ENCODE assay signal across 11 cellular contexts in the genomic region with DNA sequence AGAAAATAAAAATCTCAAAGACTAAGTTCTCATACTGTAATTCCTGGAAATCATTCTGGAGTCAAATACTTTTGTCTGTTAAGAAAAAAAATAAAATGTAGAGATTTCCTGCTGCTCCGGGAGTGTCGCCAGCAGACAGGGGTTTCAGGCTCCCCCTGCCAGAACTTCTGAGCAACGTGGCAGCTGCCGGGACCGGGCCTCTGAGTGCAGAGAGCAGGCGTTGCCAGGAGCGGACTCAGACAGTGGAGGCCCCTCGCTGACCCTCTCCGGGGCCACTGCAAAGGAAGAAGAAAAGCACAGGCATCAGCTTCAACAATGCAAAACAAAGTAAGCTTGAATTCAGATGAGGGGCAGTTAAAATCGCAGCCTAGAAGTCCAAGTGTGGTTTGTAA.
A peak's percentile ranks its signal among the peaks of the same experiment; 100 is the strongest.
DNase-seq lines count a peak whose midpoint lies in the region; ATAC-seq and TF ChIP-seq lines count a peak whose summit lies in the region.
"Had no signal": no experiment of that assay in that cellular context is flagged by ENCODE, and none has a peak within 500 bp of the region (broad histone marks: within the 10 kb centered on the region; RNA-seq: fewer than 3 reads in every experiment).

No MANE protein-coding gene starts in this region.

- no peak overlapping the region for H3K4me2 ChIP-seq in PC-9

- POLR2A ChIA-PET in PC-9 (lab: Charles Lee; ENCODE audit: unreplicated experiment) = no interaction called here

- TF ChIP-seq CTCF in thyroid gland (IDR thresholded peaks at IDR 0.05) = no peak
- TF ChIP-seq CTCF in PC-9 (conservative IDR thresholded peaks at IDR 0.05) = no peak

- H3K79me2 ChIP-seq in PC-9 (ENCODE audit: low read depth) = no peaks in the 10 kb centered on the region

- H3K4me3 Mint-ChIP-seq in natural killer cell treated with Interleukin-12 subunit alpha and Interleukin-12 subunit beta and Interleukin-15 and Interleukin-18, amount 100 ng/mL, for 72 hours = no peak overlapping the region

- no peaks in the 10 kb centered on the region for H3K36me3 Mint-ChIP-seq in natural killer cell treated with Interleukin-12 subunit alpha and Interleukin-12 subunit beta and Interleukin-15 and Interleukin-18, amount 100 ng/mL, for 72 hours

- no peaks in the 10 kb centered on the region for H3K9me2 ChIP-seq in PC-9 (ENCODE audit: insufficient read depth)

- 4 to 10% methylated on average over 10 of the region's 10 CpGs for WGBS in thyroid gland, 2 donors

- no peaks in the 10 kb centered on the region for H3F3A ChIP-seq in PC-9 (ENCODE audit: insufficient read depth, low read depth)

- H2AFZ ChIP-seq in PC-9 = no peak overlapping the region

- ATAC-seq in natural killer cell treated with Interleukin-12 subunit alpha and Interleukin-12 subunit beta and Interleukin-15 and Interleukin-18, amount 100 ng/mL, for 72 hours = no peak

- CTCF ChIA-PET in PC-9 (lab: Charles Lee) = no interaction called here

- peak; percentile 79 for DNase-seq in adipocyte (ENCODE audit: low read depth)
- peak; percentile 74 for DNase-seq in fibroblast of the conjunctiva (ENCODE audit: low read depth)
- DNase-seq in thyroid gland = peak; percentile 43 to 52
- DNase-seq in PC-9 = no peak
- DNase-seq in natural killer cell treated with Interleukin-12 subunit alpha and Interleukin-12 subunit beta and Interleukin-15 and Interleukin-18, amount 100 ng/mL, for 72 hours (ENCODE audit: low spot score) = no peak
- no peak for DNase-seq in UCSD-AML1 (lab: John Stamatoyannopoulos, UW; ENCODE audit: unreplicated experiment)
- no peak for DNase-seq in activated gamma-delta T cell (lab: John Stamatoyannopoulos, UW)
- DNase-seq: activated T-cell treated with anti-CD3 and anti-CD28 coated beads for 4 hours; NCI-H146; stimulated activated CD4-positive, alpha-beta T cell treated with anti-CD3 and anti-CD28 coated beads, Interleukin-4, amount 100 ng/mL, for 24 hours had no signal

- no peaks in the 10 kb centered on the region for H3K27me3 ChIP-seq in adipocyte (replicated peaks; ENCODE audit: control insufficient read depth, insufficient read depth, low read length)
- H3K27me3 ChIP-seq in muscle layer of colon (ENCODE audit: control insufficient read depth in 1 of 2, insufficient read depth in 2 of 2, low read length in 2 of 2) = no peaks in the 10 kb centered on the region
- H3K27me3 ChIP-seq in thyroid gland = no peaks in the 10 kb centered on the region
- peaks cover 97% of the 10 kb centered on the region for H3K27me3 ChIP-seq in PC-9 (ENCODE audit: insufficient read depth, low read depth)

- H3K4me3 ChIP-seq in adipocyte (ENCODE audit: low read length) (peak overlapping the region; percentile 19), muscle layer of colon (ENCODE audit: low read depth in 1 of 2, low read length in 2 of 2) (no peak overlapping the region), thyroid gland (replicated peaks in 1 of 3) (no peak overlapping the region), PC-9 (no peak overlapping the region)

- no peaks in the 10 kb centered on the region for H3K36me3 ChIP-seq in adipocyte (ENCODE audit: control insufficient read depth, insufficient read depth, low read length, severe bottlenecking)
- H3K36me3 ChIP-seq in muscle layer of colon (ENCODE audit: insufficient read depth, low read length) = no peaks in the 10 kb centered on the region
- H3K36me3 ChIP-seq in thyroid gland = no peaks in the 10 kb centered on the region
- no peaks in the 10 kb centered on the region for H3K36me3 ChIP-seq in PC-9 (ENCODE audit: low read depth)

- intact Hi-C loops in thyroid gland (cut with DNase I) = no loop called here
- intact Hi-C loops in PC-9 (cut with micrococcal nuclease; ENCODE audit: unreplicated experiment) = no loop called here

- H3K27ac ChIP-seq in muscle layer of colon (ENCODE audit: low read depth, low read length) (peak overlapping the region; percentile 38), thyroid gland (peak overlapping the region in 2 of 3 donors; percentile 4 to 6), PC-9 (no peak overlapping the region)

- H4K20me1 ChIP-seq in PC-9 (ENCODE audit: insufficient read depth) = no peaks in the 10 kb centered on the region

- peaks cover 43% of the 10 kb centered on the region for H3K4me1 ChIP-seq in adipocyte (ENCODE audit: control insufficient read depth, insufficient read depth, low read length)
- peaks cover 24% of the 10 kb centered on the region for H3K4me1 ChIP-seq in muscle layer of colon (ENCODE audit: insufficient read depth, low read length)
- peaks cover 0 to 21% of the 10 kb centered on the region in 2 donors for H3K4me1 ChIP-seq in thyroid gland
- no peaks in the 10 kb centered on the region for H3K4me1 ChIP-seq in PC-9 (replicated peaks; ENCODE audit: insufficient read depth)

- H3K9me3 ChIP-seq in adipocyte (ENCODE audit: control insufficient read depth, low read length) (no peaks in the 10 kb centered on the region), muscle layer of colon (ENCODE audit: low read length) (no peaks in the 10 kb centered on the region), thyroid gland (no peaks in the 10 kb centered on the region), PC-9 (ENCODE audit: insufficient read depth, low read depth) (no peaks in the 10 kb centered on the region)

- H3K9ac ChIP-seq in adipocyte (ENCODE audit: low read length) (peak overlapping the region; percentile 65), muscle layer of colon (ENCODE audit: low read length) (no peak overlapping the region)

- H3K9me3 Mint-ChIP-seq in natural killer cell treated with Interleukin-12 subunit alpha and Interleukin-12 subunit beta and Interleukin-15 and Interleukin-18, amount 100 ng/mL, for 72 hours = no peaks in the 10 kb centered on the region

- no peak overlapping the region for H3K27ac Mint-ChIP-seq in natural killer cell treated with Interleukin-12 subunit alpha and Interleukin-12 subunit beta and Interleukin-15 and Interleukin-18, amount 100 ng/mL, for 72 hours

- peaks cover 21 to 22% of the 10 kb centered on the region in 2 donors for H3K27me3 Mint-ChIP-seq in natural killer cell treated with Interleukin-12 subunit alpha and Interleukin-12 subunit beta and Interleukin-15 and Interleukin-18, amount 100 ng/mL, for 72 hours

- no peak for TF ChIP-seq POLR2A in thyroid gland (IDR thresholded peaks at IDR 0.05)

- no TSS peak for BruUV-seq in PC-9 (replicated peaks; lab: Mats Ljungman, UMichigan)

- peaks cover 0 to 3% of the 10 kb centered on the region in 2 donors for H3K4me1 Mint-ChIP-seq in natural killer cell treated with Interleukin-12 subunit alpha and Interleukin-12 subunit beta and Interleukin-15 and Interleukin-18, amount 100 ng/mL, for 72 hours (ENCODE audit: low read depth in 2 of 2)

Comparison
In these comparisons a context has a peak if more than half of its experiments do, and no peak if none do; other contexts are left out.
1. DNase-seq: peak in adipocyte (single experiment), fibroblast of the conjunctiva (single experiment) and thyroid gland (2 of 2); none in PC-9 (0 of 2), natural killer cell treated with Interleukin-12 subunit alpha and Interleukin-12 subunit beta and Interleukin-15 and Interleukin-18, amount 100 ng/mL, for 72 hours (single experiment), UCSD-AML1 (single experiment) and activated gamma-delta T cell (single experiment).